In the genomic region with DNA sequence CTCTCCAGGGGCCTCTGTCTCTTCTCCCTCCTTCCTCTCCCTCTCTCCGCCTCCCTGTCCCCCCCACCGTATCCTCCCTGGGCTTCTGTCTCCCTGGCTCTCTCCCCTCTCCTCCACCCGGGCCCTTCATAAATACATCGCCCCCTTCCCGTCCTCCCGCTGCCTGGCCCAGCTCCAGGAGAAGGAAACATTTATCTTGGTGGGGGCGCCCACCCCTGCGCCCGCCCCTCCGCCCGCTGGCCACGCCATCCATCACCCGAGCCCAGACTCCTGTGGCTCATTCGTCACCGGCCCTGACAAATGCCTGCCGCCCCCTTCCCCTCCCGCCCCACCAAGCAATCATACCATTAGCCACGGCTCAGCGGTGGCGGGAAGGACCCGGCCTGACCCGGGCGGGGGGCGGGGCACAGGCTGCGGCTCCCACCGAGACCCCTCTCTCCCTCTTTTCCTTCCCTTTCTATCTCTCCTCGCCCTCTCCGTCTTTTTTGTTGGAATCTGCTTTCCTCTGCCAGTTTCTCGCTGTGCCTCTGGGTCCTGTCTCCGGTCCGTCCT, we compare ENCODE assay signal across 14 cellular contexts. TPM values are rescaled to one million over a fixed set of nuclear protein-coding genes. Genes with fewer than 3 reads are reported as not detected.
DNase-seq lines count a peak whose midpoint lies in the region; ATAC-seq and TF ChIP-seq lines count a peak whose summit lies in the region.
"Had no signal": no experiment of that assay in that cellular context is flagged by ENCODE, and none has a peak within 500 bp of the region (broad histone marks: within the 10 kb centered on the region; RNA-seq: fewer than 3 reads in every experiment).

No MANE protein-coding gene starts in this region.

- CTCF ChIA-PET in activated naive CD4-positive, alpha-beta T cell treated with anti-CD3 and anti-CD28 coated beads for 36 hours (lab: Charles Lee), result no interaction called here

- H3K27ac Mint-ChIP-seq in activated naive CD4-positive, alpha-beta T cell treated with anti-CD3 and anti-CD28 coated beads for 36 hours, result no peak overlapping the region
- peak overlapping the region; percentile 65 for H3K27ac Mint-ChIP-seq in type B pancreatic cell

- TF ChIP-seq CTCF in type B pancreatic cell (conservative IDR thresholded peaks at IDR 0.05) (no peak), GM13977 (IDR thresholded peaks at IDR 0.05; ENCODE audit: extremely low read depth, insufficient read depth, missing control alignments) (no peak)

- peaks cover 77% of the 10 kb centered on the region for H3K27me3 Mint-ChIP-seq in activated naive CD4-positive, alpha-beta T cell treated with anti-CD3 and anti-CD28 coated beads for 36 hours (ENCODE audit: low read depth)
- peaks cover 74% of the 10 kb centered on the region for H3K27me3 Mint-ChIP-seq in type B pancreatic cell

- peak; percentile 37 for DNase-seq in activated naive CD4-positive, alpha-beta T cell treated with anti-CD3 and anti-CD28 coated beads for 36 hours
- DNase-seq in activated naive CD4-positive, alpha-beta T cell treated with anti-CD3 and anti-CD28 coated beads, Interleukin-2, amount 50 U/mL, for 16 hours, result no peak
- DNase-seq in NCI-H2227 treated with DMSO at 0.1 percent for 48 hours (lab: John Stamatoyannopoulos, UW) (peak; percentile 78), type B pancreatic cell (ENCODE audit: extremely low spot score, unreplicated experiment) (no peak), NCI-H510A (lab: John Stamatoyannopoulos, UW) (no peak), GM13977 (ENCODE audit: low spot score) (no peak)
- DNase-seq: activated T-cell treated with anti-CD3 and anti-CD28 coated beads, Interleukin-2, amount 50 U/mL, for 48 hours; erythroblast; immature natural killer cell; NCI-H345; Right ventricle myocardium superior had no signal

- H3K9me3 ChIP-seq in iPS-18c (ENCODE audit: control insufficient read depth, insufficient read depth, low read length), result no peaks in the 10 kb centered on the region

- in situ Hi-C loops in GM13977 (cut with MboI; ENCODE audit: low pct_unique_long_range_greater_than_20kb, low sequenced_read_pairs, unreplicated experiment), result no loop called here

- H3K4me3 Mint-ChIP-seq in activated naive CD4-positive, alpha-beta T cell treated with anti-CD3 and anti-CD28 coated beads for 36 hours, result no peak overlapping the region
- H3K4me3 Mint-ChIP-seq in type B pancreatic cell, result peak overlapping the region; percentile 82

- H3K4me3 ChIP-seq in iPS-18c (ENCODE audit: insufficient read depth, low read depth, low read length), result peak overlapping the region; percentile 31
- H3K4me3 ChIP-seq: cardiac muscle cell had no signal

- peaks cover 43% of the 10 kb centered on the region for H3K4me1 Mint-ChIP-seq in activated naive CD4-positive, alpha-beta T cell treated with anti-CD3 and anti-CD28 coated beads for 36 hours (ENCODE audit: low read depth)
- H3K4me1 Mint-ChIP-seq in type B pancreatic cell (ENCODE audit: unreplicated experiment), result peaks cover 38% of the 10 kb centered on the region

- no peaks in the 10 kb centered on the region for H3K9me3 Mint-ChIP-seq in activated naive CD4-positive, alpha-beta T cell treated with anti-CD3 and anti-CD28 coated beads for 36 hours
- H3K9me3 Mint-ChIP-seq in type B pancreatic cell, result no peaks in the 10 kb centered on the region
- H3K9me3 Mint-ChIP-seq: immature natural killer cell had no signal

- intact Hi-C loops in activated naive CD4-positive, alpha-beta T cell treated with anti-CD3 and anti-CD28 coated beads for 36 hours (cut with micrococcal nuclease), result no loop called here

- no peak for ATAC-seq in HG03095 (IDR thresholded peaks at IDR 0.05; ENCODE audit: unreplicated experiment)

- no peaks in the 10 kb centered on the region for H3K36me3 Mint-ChIP-seq in activated naive CD4-positive, alpha-beta T cell treated with anti-CD3 and anti-CD28 coated beads for 36 hours (ENCODE audit: low read depth)
- H3K36me3 Mint-ChIP-seq in type B pancreatic cell, result no peaks in the 10 kb centered on the region

RNA-seq across cellular contexts. Expression of a gene that starts 2.6 kb away (rescaled TPM):
- not detected for total RNA-seq in activated naive CD4-positive, alpha-beta T cell treated with anti-CD3 and anti-CD28 coated beads for 36 hours
- 29.2 and 43.2 TPM in 2 replicates for total RNA-seq in type B pancreatic cell (ENCODE audit: low replicate concordance)

RNA-seq across cellular contexts. Expression of a gene that starts 49.8 kb away (rescaled TPM):
- not detected for total RNA-seq in activated naive CD4-positive, alpha-beta T cell treated with anti-CD3 and anti-CD28 coated beads for 36 hours
- total RNA-seq in type B pancreatic cell (ENCODE audit: low replicate concordance), result 1.2 and 1.3 TPM in 2 replicates

Comparison
In these comparisons a context has a peak if more than half of its experiments do, and no peak if none do; other contexts are left out.
1. DNase-seq: peak in activated naive CD4-positive, alpha-beta T cell treated with anti-CD3 and anti-CD28 coated beads for 36 hours (single experiment) and NCI-H2227 treated with DMSO at 0.1 percent for 48 hours (single experiment); none in activated naive CD4-positive, alpha-beta T cell treated with anti-CD3 and anti-CD28 coated beads, Interleukin-2, amount 50 U/mL, for 16 hours (single experiment), type B pancreatic cell (single experiment), NCI-H510A (single experiment) and GM13977 (single experiment).
2. RNA of a gene that starts 2.6 kb away (total RNA-seq): 29.2 to 43.2 TPM in type B pancreatic cell; not detected in activated naive CD4-positive, alpha-beta T cell treated with anti-CD3 and anti-CD28 coated beads for 36 hours; every median in the first group is over 10 times any median in the second.